In the genomic region with DNA sequence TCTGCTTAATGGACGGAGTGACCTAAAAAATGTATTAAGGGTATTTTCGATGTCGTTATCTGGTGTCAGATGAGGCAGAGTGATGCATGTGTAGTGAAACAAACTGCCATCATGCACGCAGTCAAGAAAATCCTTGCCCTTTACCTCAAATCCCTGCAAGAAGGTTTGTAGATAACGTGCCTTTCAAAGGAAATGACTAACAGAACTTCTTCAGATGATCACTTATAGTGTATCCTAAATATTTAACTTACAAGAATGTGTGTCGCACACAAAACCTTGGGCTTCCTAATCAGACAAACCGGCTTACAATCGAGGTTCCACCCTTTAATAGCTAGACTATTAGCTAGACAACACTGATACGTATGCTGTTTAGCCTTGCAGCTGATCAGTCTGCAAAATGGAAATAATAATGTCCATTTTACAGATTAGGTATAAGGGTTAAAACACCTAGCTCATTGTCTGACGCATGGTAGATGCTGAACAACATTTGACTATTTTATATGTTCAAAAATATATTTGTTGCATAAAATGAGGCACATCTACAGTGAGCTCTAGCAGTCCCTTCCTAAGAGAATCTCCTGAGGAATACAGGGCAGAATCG, we compare ENCODE assay signal across 8 cellular contexts. TPM values are rescaled to one million over a fixed set of nuclear protein-coding genes. Genes with fewer than 3 reads are reported as not detected.
DNase-seq lines count a peak whose midpoint lies in the region; ATAC-seq and TF ChIP-seq lines count a peak whose summit lies in the region.

No MANE protein-coding gene starts in this region.

- DNase-seq in NB4 (ENCODE audit: low read depth): no peak
- no peak for DNase-seq in epithelial cell of proximal tubule (ENCODE audit: low read depth)
- no peak for DNase-seq in retinal pigment epithelial cell (ENCODE audit: low read depth)
- DNase-seq in DMS79 treated with DMSO at 0.1 percent for 48 hours (lab: John Stamatoyannopoulos, UW): no peak
- DNase-seq in SKM-1 treated with dmso at 0.1 percent for 144 hours (lab: John Stamatoyannopoulos, UW; ENCODE audit: unreplicated experiment): no peak

- TF ChIP-seq CTCF in NB4 (IDR thresholded peaks at IDR 0.05; ENCODE audit: low read depth, low read length) (no peak), epithelial cell of proximal tubule (conservative IDR thresholded peaks at IDR 0.05; ENCODE audit: low read depth, low read length) (no peak), retinal pigment epithelial cell (conservative IDR thresholded peaks at IDR 0.05; ENCODE audit: low read depth, low read length) (no peak)

- H3K4me3 ChIP-seq in NB4 (ENCODE audit: low read depth, low read length): peak overlapping the region; percentile 71
- H3K4me3 ChIP-seq in epithelial cell of proximal tubule (ENCODE audit: low read depth, low read length): peak overlapping the region; percentile 80
- peak overlapping the region; percentile 79 for H3K4me3 ChIP-seq in retinal pigment epithelial cell (ENCODE audit: low read length)

- TF ChIP-seq POLR2A in NB4 (IDR thresholded peaks at IDR 0.05; ENCODE audit: extremely low read depth, insufficient read length): no peak

- ATAC-seq in GM18909 (IDR thresholded peaks at IDR 0.05; ENCODE audit: poor library complexity, unreplicated experiment): peak; percentile 6
- ATAC-seq in HG03135 (IDR thresholded peaks at IDR 0.05; ENCODE audit: unreplicated experiment): no peak
- no peak for ATAC-seq in HG02623 (IDR thresholded peaks at IDR 0.05; ENCODE audit: unreplicated experiment)

RNA-seq across cellular contexts. Expression of a gene that starts 0.6 kb away (rescaled TPM):
- total RNA-seq in epithelial cell of proximal tubule: 259 and 362 TPM in 2 replicates
